In genomic region chr5:116002116-116002906, GRCh38 we compare ENCODE assay signal across 1 cellular context.
TF ChIP-seq lines count a peak whose summit lies in the region.

No MANE protein-coding gene starts in this region.

TF ChIP-seq in GM12878, 131 proteins besides CTCF, POLR2A, EP300 and RAD21 (continued from another document):
- TF ChIP-seq ZNF207 (IDR thresholded peaks at IDR 0.05; ENCODE audit: borderline replicate concordance): no peak
- TF ChIP-seq, protein P1, sequence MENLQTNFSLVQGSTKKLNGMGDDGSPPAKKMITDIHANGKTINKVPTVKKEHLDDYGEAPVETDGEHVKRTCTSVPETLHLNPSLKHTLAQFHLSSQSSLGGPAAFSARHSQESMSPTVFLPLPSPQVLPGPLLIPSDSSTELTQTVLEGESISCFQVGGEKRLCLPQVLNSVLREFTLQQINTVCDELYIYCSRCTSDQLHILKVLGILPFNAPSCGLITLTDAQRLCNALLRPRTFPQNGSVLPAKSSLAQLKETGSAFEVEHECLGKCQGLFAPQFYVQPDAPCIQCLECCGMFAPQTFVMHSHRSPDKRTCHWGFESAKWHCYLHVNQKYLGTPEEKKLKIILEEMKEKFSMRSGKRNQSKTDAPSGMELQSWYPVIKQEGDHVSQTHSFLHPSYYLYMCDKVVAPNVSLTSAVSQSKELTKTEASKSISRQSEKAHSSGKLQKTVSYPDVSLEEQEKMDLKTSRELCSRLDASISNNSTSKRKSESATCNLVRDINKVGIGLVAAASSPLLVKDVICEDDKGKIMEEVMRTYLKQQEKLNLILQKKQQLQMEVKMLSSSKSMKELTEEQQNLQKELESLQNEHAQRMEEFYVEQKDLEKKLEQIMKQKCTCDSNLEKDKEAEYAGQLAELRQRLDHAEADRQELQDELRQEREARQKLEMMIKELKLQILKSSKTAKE (IDR thresholded peaks at IDR 0.05; ENCODE audit: low read depth, poor library complexity, severe bottlenecking): no peak
- TF ChIP-seq HDAC2 (IDR thresholded peaks at IDR 0.05): no peak
- TF ChIP-seq SREBF2 (IDR thresholded peaks at IDR 0.05; ENCODE audit: low read length): no peak
- no peak for TF ChIP-seq ZNF274 (IDR thresholded peaks at IDR 0.05; ENCODE audit: insufficient read depth, insufficient read length)
- TF ChIP-seq NFXL1 (IDR thresholded peaks at IDR 0.05; ENCODE audit: borderline replicate concordance): no peak
- TF ChIP-seq IKZF2 (IDR thresholded peaks at IDR 0.05): no peak
- no peak for TF ChIP-seq MYB (IDR thresholded peaks at IDR 0.05; ENCODE audit: borderline replicate concordance, low read depth, low read length)
- TF ChIP-seq RUNX3 (IDR thresholded peaks at IDR 0.05; ENCODE audit: low read length): no peak
- TF ChIP-seq SIN3A (IDR thresholded peaks at IDR 0.05; ENCODE audit: low read depth, low read length): no peak
- TF ChIP-seq PBX3 (IDR thresholded peaks at IDR 0.05; ENCODE audit: insufficient replicate concordance, low read depth, low read length): no peak
- TF ChIP-seq CHD2 (IDR thresholded peaks at IDR 0.05; ENCODE audit: borderline replicate concordance, low read depth, low read length): no peak
- no peak for TF ChIP-seq MXI1 (IDR thresholded peaks at IDR 0.05; ENCODE audit: low read depth, low read length)
- TF ChIP-seq ZNF24 (IDR thresholded peaks at IDR 0.05): no peak
- no peak for TF ChIP-seq ZBTB11 (CRISPR knock-in tag; IDR thresholded peaks at IDR 0.05)
- no peak for TF ChIP-seq STAT3 (IDR thresholded peaks at IDR 0.05; ENCODE audit: low read depth, low read length)
